Comparison of ENCODE assay signal across 3 cellular contexts in genomic region chr17:1809815-1810214, GRCh38. TPM values are rescaled to one million over a fixed set of nuclear protein-coding genes. Genes with fewer than 3 reads are reported as not detected.
"Had no signal": no experiment of that assay in that cellular context is flagged by ENCODE, and none has a peak within 500 bp of the region (broad histone marks: within the 10 kb centered on the region; RNA-seq: fewer than 3 reads in every experiment).

No MANE protein-coding gene starts in this region.

RNA-seq across cellular contexts. Expression of gene SERPINF1, which starts 48.0 kb away (rescaled TPM):
- total RNA-seq: NCI-H460, OCI-LY7, SJSA1 had no signal
